ENCODE assay signal across 9 cellular contexts in the genomic region with DNA sequence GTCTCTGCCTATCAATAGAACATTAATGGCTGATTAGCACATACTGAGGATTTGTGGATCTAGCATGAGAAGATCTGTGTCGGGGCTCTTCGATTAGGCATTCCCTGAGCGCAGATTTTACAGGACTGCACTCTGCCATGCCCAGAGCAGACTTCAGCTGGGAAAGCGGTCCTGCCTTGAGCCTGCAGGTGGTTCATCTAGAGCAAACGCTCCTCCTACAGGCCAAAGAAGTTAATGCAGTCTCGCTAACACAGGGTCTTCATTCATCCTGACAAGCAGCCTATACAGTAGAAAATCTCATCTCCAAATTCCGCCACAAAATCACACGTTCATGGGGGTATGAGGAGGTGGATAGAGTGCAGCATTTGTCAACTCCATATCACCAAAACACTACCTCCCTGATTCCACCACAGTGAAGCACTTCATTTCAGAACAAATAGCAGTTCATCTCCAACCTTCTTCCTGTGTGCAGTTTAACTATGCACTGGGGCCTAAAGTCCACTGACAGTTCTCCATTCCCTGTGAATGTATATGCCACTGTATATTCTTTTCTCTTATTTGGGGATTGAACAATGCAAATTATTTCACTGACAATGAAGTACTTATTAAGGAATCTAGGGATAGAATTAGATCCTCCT.
DNase-seq lines count a peak whose midpoint lies in the region; ATAC-seq and TF ChIP-seq lines count a peak whose summit lies in the region.
"Had no signal": no experiment of that assay in that cellular context is flagged by ENCODE, and none has a peak within 500 bp of the region (broad histone marks: within the 10 kb centered on the region; RNA-seq: fewer than 3 reads in every experiment).

No MANE protein-coding gene starts in this region.

- no peak overlapping the region for H3K4me3 Mint-ChIP-seq in activated T-cell treated with anti-CD3 and anti-CD28 coated beads, Interleukin-2, amount 50 U/mL, for 72 hours
- no peak overlapping the region for H3K4me3 Mint-ChIP-seq in activated T-helper 1 cell treated with anti-CD3 and anti-CD28 coated beads, Interleukin-12 subunit alpha, Interleukin-12 subunit beta, Interleukin-2, Interleukin-4 antibody, amounts not matched to agents 30 ng/mL and 10 ng/mL and 1 ng/mL, durations not matched to agents 14 hours and 24 hours and 36 hours

- no peak overlapping the region for H3K27ac Mint-ChIP-seq in activated T-cell treated with anti-CD3 and anti-CD28 coated beads, Interleukin-2, amount 50 U/mL, for 72 hours
- no peak overlapping the region for H3K27ac Mint-ChIP-seq in activated T-helper 1 cell treated with anti-CD3 and anti-CD28 coated beads, Interleukin-12 subunit alpha, Interleukin-12 subunit beta, Interleukin-2, Interleukin-4 antibody, amounts not matched to agents 30 ng/mL and 10 ng/mL and 1 ng/mL, durations not matched to agents 14 hours and 24 hours and 36 hours
- H3K27ac Mint-ChIP-seq: activated naive CD4-positive, alpha-beta T cell treated with anti-CD3 and anti-CD28 coated beads, Interleukin-2, amount 50 U/mL, for 72 hours had no signal

- ATAC-seq in GM19395 (IDR thresholded peaks at IDR 0.05; ENCODE audit: unreplicated experiment) (peak; percentile 99), HG03280 (IDR thresholded peaks at IDR 0.05; ENCODE audit: unreplicated experiment) (peak; percentile 85)
- ATAC-seq in activated T-cell treated with anti-CD3 and anti-CD28 coated beads, Interleukin-2, amount 50 U/mL, for 72 hours (replicated peaks in 1 of 2), result peak in 1 of 2 donors; percentile 45

- peak; percentile 70 for TF ChIP-seq CTCF in cardiac muscle cell (IDR thresholded peaks at IDR 0.05; ENCODE audit: low read depth, low read length)

- intact Hi-C loops in activated T-helper 1 cell treated with anti-CD3 and anti-CD28 coated beads, Interleukin-12 subunit alpha, Interleukin-12 subunit beta, Interleukin-2, Interleukin-4 antibody, amounts not matched to agents 30 ng/mL and 10 ng/mL and 1 ng/mL, durations not matched to agents 14 hours and 24 hours and 36 hours (cut with micrococcal nuclease), result no loop called here

- H3K4me1 Mint-ChIP-seq in activated T-cell treated with anti-CD3 and anti-CD28 coated beads, Interleukin-2, amount 50 U/mL, for 72 hours (ENCODE audit: low read depth), result no peaks in the 10 kb centered on the region
- no peaks in the 10 kb centered on the region for H3K4me1 Mint-ChIP-seq in activated T-helper 1 cell treated with anti-CD3 and anti-CD28 coated beads, Interleukin-12 subunit alpha, Interleukin-12 subunit beta, Interleukin-2, Interleukin-4 antibody, amounts not matched to agents 30 ng/mL and 10 ng/mL and 1 ng/mL, durations not matched to agents 14 hours and 24 hours and 36 hours (ENCODE audit: low read depth)

- no peaks in the 10 kb centered on the region for H3K36me3 ChIP-seq in cardiac muscle cell

- peaks cover 9% of the 10 kb centered on the region for H3K27me3 Mint-ChIP-seq in activated T-cell treated with anti-CD3 and anti-CD28 coated beads, Interleukin-2, amount 50 U/mL, for 72 hours (ENCODE audit: low read depth)
- peaks cover 3% of the 10 kb centered on the region for H3K27me3 Mint-ChIP-seq in activated T-helper 1 cell treated with anti-CD3 and anti-CD28 coated beads, Interleukin-12 subunit alpha, Interleukin-12 subunit beta, Interleukin-2, Interleukin-4 antibody, amounts not matched to agents 30 ng/mL and 10 ng/mL and 1 ng/mL, durations not matched to agents 14 hours and 24 hours and 36 hours (ENCODE audit: insufficient read depth)

- no peaks in the 10 kb centered on the region for H3K36me3 Mint-ChIP-seq in activated T-cell treated with anti-CD3 and anti-CD28 coated beads, Interleukin-2, amount 50 U/mL, for 72 hours (ENCODE audit: insufficient read depth in 2 of 2)
- H3K36me3 Mint-ChIP-seq in activated T-helper 1 cell treated with anti-CD3 and anti-CD28 coated beads, Interleukin-12 subunit alpha, Interleukin-12 subunit beta, Interleukin-2, Interleukin-4 antibody, amounts not matched to agents 30 ng/mL and 10 ng/mL and 1 ng/mL, durations not matched to agents 14 hours and 24 hours and 36 hours (ENCODE audit: low read depth), result no peaks in the 10 kb centered on the region
- H3K36me3 Mint-ChIP-seq: activated naive CD4-positive, alpha-beta T cell treated with anti-CD3 and anti-CD28 coated beads, Interleukin-2, amount 50 U/mL, for 72 hours had no signal

- no peaks in the 10 kb centered on the region for H3K9me3 ChIP-seq in cardiac muscle cell (ENCODE audit: low read depth)

- H3K4me1 ChIP-seq in cardiac muscle cell (ENCODE audit: low read depth), result no peaks in the 10 kb centered on the region

- H3K27ac ChIP-seq in cardiac muscle cell, result no peak overlapping the region

- peak; percentile 58 for DNase-seq in DMS53 treated with DMSO at 0.1 percent for 48 hours (lab: John Stamatoyannopoulos, UW; ENCODE audit: unreplicated experiment)
- DNase-seq in NCI-H2196 treated with DMSO at 0.1 percent for 48 hours (lab: John Stamatoyannopoulos, UW; ENCODE audit: unreplicated experiment), result peak; percentile 79
- DNase-seq in activated T-cell treated with anti-CD3 and anti-CD28 coated beads, Interleukin-2, amount 50 U/mL, for 72 hours, result peak; percentile 14 to 28
- peak; percentile 57 to 86 for DNase-seq in cardiac muscle cell (ENCODE audit: low read depth in 1 of 2, low spot score in 1 of 2)
- peak; percentile 60 for DNase-seq in renal cortical epithelial cell (ENCODE audit: low read depth)
- no peak for DNase-seq in activated T-helper 1 cell treated with anti-CD3 and anti-CD28 coated beads, Interleukin-12 subunit alpha, Interleukin-12 subunit beta, Interleukin-2, Interleukin-4 antibody, amounts not matched to agents 30 ng/mL and 10 ng/mL and 1 ng/mL, durations not matched to agents 14 hours and 24 hours and 36 hours (ENCODE audit: low spot score)

- H3K9me3 Mint-ChIP-seq in activated T-cell treated with anti-CD3 and anti-CD28 coated beads, Interleukin-2, amount 50 U/mL, for 72 hours, result no peaks in the 10 kb centered on the region
- no peaks in the 10 kb centered on the region for H3K9me3 Mint-ChIP-seq in activated T-helper 1 cell treated with anti-CD3 and anti-CD28 coated beads, Interleukin-12 subunit alpha, Interleukin-12 subunit beta, Interleukin-2, Interleukin-4 antibody, amounts not matched to agents 30 ng/mL and 10 ng/mL and 1 ng/mL, durations not matched to agents 14 hours and 24 hours and 36 hours
- H3K9me3 Mint-ChIP-seq: activated naive CD4-positive, alpha-beta T cell treated with anti-CD3 and anti-CD28 coated beads, Interleukin-2, amount 50 U/mL, for 72 hours had no signal

- H3K4me3 ChIP-seq in cardiac muscle cell, result no peak overlapping the region

- H3K27me3 ChIP-seq in cardiac muscle cell, result no peaks in the 10 kb centered on the region
